9 cellular contexts compared by ENCODE assay signal in the genomic region with DNA sequence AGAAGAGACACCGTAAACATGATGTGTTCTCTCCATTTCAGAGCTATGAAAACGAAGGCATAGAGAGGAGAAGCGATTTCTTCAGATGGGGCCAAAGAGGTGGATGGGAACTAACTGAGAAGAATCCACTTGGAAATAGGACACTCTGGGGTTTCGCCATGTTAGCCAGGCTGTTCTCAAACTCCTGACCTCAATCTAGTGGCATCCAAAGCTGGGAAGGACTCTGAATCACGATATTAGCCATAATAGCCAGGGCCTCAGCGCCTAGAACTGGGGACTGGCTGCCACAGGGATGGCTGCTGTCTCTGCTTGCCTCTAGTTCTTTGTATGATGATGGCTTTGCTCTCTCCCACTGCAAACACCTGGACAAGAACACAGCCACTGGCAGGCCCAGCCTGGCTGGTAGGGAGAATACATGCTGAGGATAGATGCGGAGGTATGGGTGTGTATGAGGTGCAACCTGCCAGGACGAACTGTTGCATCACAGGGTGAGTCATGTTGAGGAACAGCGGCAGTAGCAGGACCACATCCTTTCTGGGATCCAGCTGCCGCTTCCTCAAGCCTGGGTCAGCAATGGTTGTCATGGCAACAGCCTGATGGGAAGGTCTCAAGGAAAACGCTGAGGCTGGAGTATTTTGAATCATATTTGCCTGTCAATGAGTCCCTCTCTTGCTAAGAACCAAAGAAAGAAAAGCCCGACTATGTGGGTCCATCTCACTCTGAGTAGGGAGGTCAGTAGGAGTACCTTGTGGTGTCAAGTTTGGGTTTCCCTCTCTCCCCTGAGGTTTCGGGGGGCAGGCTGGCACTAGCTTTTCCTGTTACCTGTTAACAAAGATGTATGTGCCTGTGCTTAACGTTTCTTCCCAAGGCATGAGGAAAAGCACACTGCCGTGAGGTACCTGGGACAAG. TPM values are rescaled to one million over a fixed set of nuclear protein-coding genes. Genes with fewer than 3 reads are reported as not detected.
A peak's percentile ranks its signal among the peaks of the same experiment; 100 is the strongest.
DNase-seq lines count a peak whose midpoint lies in the region; ATAC-seq and TF ChIP-seq lines count a peak whose summit lies in the region.
"Had no signal": no experiment of that assay in that cellular context is flagged by ENCODE, and none has a peak within 500 bp of the region (broad histone marks: within the 10 kb centered on the region; RNA-seq: fewer than 3 reads in every experiment).

No MANE protein-coding gene starts in this region.

- POLR2A ChIA-PET in activated CD4-positive, alpha-beta T cell treated with anti-CD3 and anti-CD28 coated beads, Interleukin-2, amount 10 ng/mL, durations not matched to agents 7 days and 5 days (lab: Charles Lee), result no interaction called here

- peaks cover 25% of the 10 kb centered on the region for H3K27me3 Mint-ChIP-seq in activated CD4-positive, alpha-beta T cell treated with anti-CD3 and anti-CD28 coated beads, Interleukin-2, amount 10 ng/mL, durations not matched to agents 7 days and 5 days

- H3K36me3 Mint-ChIP-seq in activated CD4-positive, alpha-beta T cell treated with anti-CD3 and anti-CD28 coated beads, Interleukin-2, amount 10 ng/mL, durations not matched to agents 7 days and 5 days (ENCODE audit: low read depth), result no peaks in the 10 kb centered on the region

- H3K9me3 Mint-ChIP-seq in activated CD4-positive, alpha-beta T cell treated with anti-CD3 and anti-CD28 coated beads, Interleukin-2, amount 10 ng/mL, durations not matched to agents 7 days and 5 days, result no peaks in the 10 kb centered on the region

- no peak overlapping the region for H3K27ac Mint-ChIP-seq in activated CD4-positive, alpha-beta T cell treated with anti-CD3 and anti-CD28 coated beads, Interleukin-2, amount 10 ng/mL, durations not matched to agents 7 days and 5 days

- no peak for TF ChIP-seq EP300 in Ishikawa (IDR thresholded peaks at IDR 0.05; ENCODE audit: borderline replicate concordance)

- CTCF ChIA-PET in activated CD4-positive, alpha-beta T cell treated with anti-CD3 and anti-CD28 coated beads, Interleukin-2, amount 10 ng/mL, durations not matched to agents 7 days and 5 days (lab: Charles Lee), result interaction anchor here (0.7 to 1.9 kb wide), 7 partner anchors 11 to 897 kb away, joined by 3 to 5 read pairs (median 3); no protein-coding TSS in a partner anchor

- DNase-seq in DMS53 treated with DMSO at 0.1 percent for 48 hours (lab: John Stamatoyannopoulos, UW; ENCODE audit: unreplicated experiment) (peak; percentile 67), foreskin keratinocyte (peak; percentile 95), NCI-H345 treated with DMSO at 0.1 percent for 48 hours (lab: John Stamatoyannopoulos, UW; ENCODE audit: unreplicated experiment) (no peak), germinal center (ENCODE audit: low spot score) (no peak)
- peak; percentile 50 for DNase-seq in activated CD4-positive, alpha-beta T cell treated with anti-CD3 and anti-CD28 coated beads, Interleukin-2, amount 10 ng/mL, durations not matched to agents 7 days and 5 days
- peak; percentile 13 to 32 for DNase-seq in stimulated activated CD8-positive, alpha-beta memory T cell treated with anti-CD3 and anti-CD28 coated beads, Interleukin-15, amount 100 ng/mL, for 48 hours (ENCODE audit: low read depth in 2 of 2)

- no peak overlapping the region for H3K27ac ChIP-seq in foreskin keratinocyte
- H3K27ac ChIP-seq: KMS-11 had no signal

- H3K27me3 ChIP-seq in foreskin keratinocyte, result peaks cover 35% of the 10 kb centered on the region

- H3K4me3 Mint-ChIP-seq in activated CD4-positive, alpha-beta T cell treated with anti-CD3 and anti-CD28 coated beads, Interleukin-2, amount 10 ng/mL, durations not matched to agents 7 days and 5 days, result no peak overlapping the region

- H3K4me1 Mint-ChIP-seq in activated CD4-positive, alpha-beta T cell treated with anti-CD3 and anti-CD28 coated beads, Interleukin-2, amount 10 ng/mL, durations not matched to agents 7 days and 5 days, result peaks cover 19% of the 10 kb centered on the region

- ATAC-seq in foreskin keratinocyte (peak; percentile 91), GM21786 (IDR thresholded peaks at IDR 0.05; ENCODE audit: unreplicated experiment) (no peak)

- no peak for TF ChIP-seq CTCF in foreskin keratinocyte (conservative IDR thresholded peaks at IDR 0.05)

- TF ChIP-seq RAD21 in Ishikawa (IDR thresholded peaks at IDR 0.05; ENCODE audit: low read depth), result no peak

- no peaks in the 10 kb centered on the region for H3K4me1 ChIP-seq in foreskin keratinocyte

TF ChIP-seq in Ishikawa, 13 proteins besides CTCF, POLR2A, EP300 and RAD21:
- TF ChIP-seq CREB1 (IDR thresholded peaks at IDR 0.05; ENCODE audit: low read depth) (no peak), CEBPB (IDR thresholded peaks at IDR 0.05) (peak; percentile 84)

RNA-seq across cellular contexts. Expression of a gene that starts 31.1 kb away (rescaled TPM):
- not detected for total RNA-seq in activated CD4-positive, alpha-beta T cell treated with anti-CD3 and anti-CD28 coated beads, Interleukin-2, amount 10 ng/mL, durations not matched to agents 7 days and 5 days
- not detected in 2 replicates for total RNA-seq in foreskin keratinocyte
- polyA plus RNA-seq in foreskin keratinocyte, result not detected in 2 replicates

RNA-seq across cellular contexts. Expression of a gene that starts 59.1 kb away (rescaled TPM):
- total RNA-seq in activated CD4-positive, alpha-beta T cell treated with anti-CD3 and anti-CD28 coated beads, Interleukin-2, amount 10 ng/mL, durations not matched to agents 7 days and 5 days, result under 1 TPM; 0.15 to 0.19 TPM
- total RNA-seq in foreskin keratinocyte, result not detected in 2 replicates
- not detected in 2 replicates for polyA plus RNA-seq in foreskin keratinocyte

Comparison
In these comparisons a context has a peak if more than half of its experiments do, and no peak if none do; other contexts are left out.
1. DNase-seq: peak in DMS53 treated with DMSO at 0.1 percent for 48 hours (single experiment), activated CD4-positive, alpha-beta T cell treated with anti-CD3 and anti-CD28 coated beads, Interleukin-2, amount 10 ng/mL, durations not matched to agents 7 days and 5 days (single experiment), foreskin keratinocyte (2 of 2) and stimulated activated CD8-positive, alpha-beta memory T cell treated with anti-CD3 and anti-CD28 coated beads, Interleukin-15, amount 100 ng/mL, for 48 hours (2 of 2); none in NCI-H345 treated with DMSO at 0.1 percent for 48 hours (single experiment) and germinal center (single experiment).